22 cellular contexts compared by ENCODE assay signal in the genomic region with DNA sequence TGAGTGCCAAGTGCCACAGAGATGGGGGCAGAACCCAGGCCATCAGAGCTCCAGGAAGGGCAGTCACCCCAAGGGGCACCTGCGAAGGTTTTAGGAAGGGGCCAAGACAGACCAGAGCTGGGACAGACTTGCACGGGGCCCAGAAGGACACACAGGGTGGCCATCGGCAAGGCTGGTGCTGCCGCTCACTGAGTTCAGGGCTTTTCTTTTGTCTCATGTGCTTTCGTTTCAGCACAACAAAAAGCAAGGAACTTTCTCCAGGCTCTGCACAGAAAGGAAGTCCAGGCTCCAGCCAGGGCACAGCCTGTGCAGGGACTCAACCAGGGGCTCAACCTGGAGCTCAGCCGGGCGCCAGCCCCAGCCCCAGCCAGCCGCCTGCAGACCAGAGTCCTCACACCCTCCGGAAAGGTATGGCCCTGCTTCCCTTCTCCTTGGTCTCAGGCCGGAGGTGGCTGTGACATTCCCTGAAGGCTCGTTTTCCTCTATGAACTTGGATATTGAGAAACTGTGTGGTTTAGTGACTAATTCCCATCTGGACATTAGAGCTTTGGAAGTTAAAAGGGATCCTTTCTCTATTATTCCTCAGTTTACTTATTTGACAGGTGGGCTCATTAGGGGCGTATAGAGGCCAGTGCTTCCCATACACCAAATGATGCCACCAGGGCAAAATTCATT. TPM values are rescaled to one million over a fixed set of nuclear protein-coding genes. Genes with fewer than 3 reads are reported as not detected.
DNase-seq lines count a peak whose midpoint lies in the region; FAIRE-seq and TF ChIP-seq lines count a peak whose summit lies in the region.
"Had no signal": no experiment of that assay in that cellular context is flagged by ENCODE, and none has a peak within 500 bp of the region (broad histone marks: within the 10 kb centered on the region; RNA-seq: fewer than 3 reads in every experiment).

No MANE protein-coding gene starts in this region.

- H3K4me1 ChIP-seq in astrocyte (ENCODE audit: insufficient read depth, low read length) (peaks cover 12% of the 10 kb centered on the region), neuronal stem cell (ENCODE audit: control insufficient read depth in 2 of 2, insufficient read depth in 1 of 2, low read depth in 1 of 2, low read length in 2 of 2) (peaks cover 0 to 2% of the 10 kb centered on the region in 2 donors)

- FAIRE-seq in astrocyte (lab: Jason Lieb, UNC): no peak
- FAIRE-seq: A204.1, GM12891, H1 had no signal

- peak overlapping the region; percentile 47 for H3K14ac ChIP-seq in neuronal stem cell (ENCODE audit: low read length)

- H3K27me3 Mint-ChIP-seq in HFFc6 (ENCODE audit: insufficient read depth): peaks cover 16% of the 10 kb centered on the region
- peaks cover 5% of the 10 kb centered on the region for H3K27me3 Mint-ChIP-seq in astrocyte (ENCODE audit: low read depth, unreplicated experiment)
- H3K27me3 Mint-ChIP-seq in immature natural killer cell (ENCODE audit: low read depth in 3 of 3): peaks cover 13 to 26% (median 16%) of the 10 kb centered on the region in 3 donors

- no peaks in the 10 kb centered on the region for H3K79me1 ChIP-seq in neuronal stem cell (ENCODE audit: low read depth, low read length)

- no peaks in the 10 kb centered on the region for H3K79me2 ChIP-seq in astrocyte (ENCODE audit: insufficient read depth, low read length)

- DNase-seq in EH (ENCODE audit: low read depth) (peak; percentile 16), HFFc6 (peak; percentile 16), astrocyte (ENCODE audit: low read depth) (peak; percentile 31), neuronal stem cell (ENCODE audit: low spot score) (no peak), hypothalamus (lab: John Stamatoyannopoulos, UW) (no peak), immature natural killer cell (no peak), KBM-7 (no peak)
- DNase-seq: CD4-positive, alpha-beta T cell; COR-L47; DMS79; NCI-H1105; NCI-H2029 treated with DMSO at 0.1 percent for 48 hours; NCI-H2171; NCI-H345; NCI-H524 treated with DMSO at 0.1 percent for 48 hours; RPMI8226; SHP77 had no signal

- H2BK5ac ChIP-seq in neuronal stem cell (ENCODE audit: low read length): no peak overlapping the region

- no peaks in the 10 kb centered on the region for H4K20me1 ChIP-seq in astrocyte (ENCODE audit: insufficient read depth, low read length)
- H4K20me1 ChIP-seq: BLaER1 had no signal

- H3K9me3 Mint-ChIP-seq in HFFc6: no peaks in the 10 kb centered on the region
- no peaks in the 10 kb centered on the region for H3K9me3 Mint-ChIP-seq in astrocyte (ENCODE audit: unreplicated experiment)
- H3K9me3 Mint-ChIP-seq in immature natural killer cell: no peaks in the 10 kb centered on the region
- H3K9me3 Mint-ChIP-seq: CD4-positive, alpha-beta T cell; T-helper 1 cell treated with Interleukin-12 subunit alpha and Interleukin-12 subunit beta and Interleukin-4 antibody, amounts not matched to agents 30 μg/mL and 1 μg/mL, for 36 hours had no signal

- no peak overlapping the region for H3K27ac Mint-ChIP-seq in HFFc6
- no peak overlapping the region for H3K27ac Mint-ChIP-seq in astrocyte (ENCODE audit: unreplicated experiment)
- peak overlapping the region in 1 of 6 donors; percentile 58 for H3K27ac Mint-ChIP-seq in immature natural killer cell
- H3K27ac Mint-ChIP-seq: CD4-positive, alpha-beta T cell; T-helper 1 cell treated with Interleukin-12 subunit alpha and Interleukin-12 subunit beta and Interleukin-4 antibody, amounts not matched to agents 30 μg/mL and 1 μg/mL, for 36 hours had no signal

- H2BK12ac ChIP-seq in neuronal stem cell (ENCODE audit: low read length): no peak overlapping the region

- H3K27ac ChIP-seq in astrocyte (ENCODE audit: low read depth, low read length) (no peak overlapping the region), neuronal stem cell (replicated peaks; ENCODE audit: low read length) (no peak overlapping the region)
- H3K27ac ChIP-seq: BLaER1 had no signal

- H2BK120ac ChIP-seq in neuronal stem cell (ENCODE audit: low read depth, low read length): no peak overlapping the region

- no peak overlapping the region for H4K91ac ChIP-seq in neuronal stem cell (ENCODE audit: low read depth, low read length, poor library complexity)

- H3K4me3 Mint-ChIP-seq in HFFc6 (no peak overlapping the region), astrocyte (ENCODE audit: unreplicated experiment) (no peak overlapping the region), immature natural killer cell (no peak overlapping the region)
- H3K4me3 Mint-ChIP-seq: CD4-positive, alpha-beta T cell; T-helper 1 cell treated with Interleukin-12 subunit alpha and Interleukin-12 subunit beta and Interleukin-4 antibody, amounts not matched to agents 30 μg/mL and 1 μg/mL, for 36 hours had no signal

- H3K36me3 Mint-ChIP-seq in HFFc6 (ENCODE audit: low read depth) (no peaks in the 10 kb centered on the region), astrocyte (ENCODE audit: low read depth, unreplicated experiment) (no peaks in the 10 kb centered on the region), immature natural killer cell (no peaks in the 10 kb centered on the region)

- H3K4me3 ChIP-seq in astrocyte (ENCODE audit: insufficient read depth, low read depth, low read length) (no peak overlapping the region), neuronal stem cell (ENCODE audit: low read length in 2 of 2) (no peak overlapping the region)
- H3K4me3 ChIP-seq: BLaER1 had no signal

- no CpG with 5 or more reads among the region's 12 CpGs for WGBS in neuronal stem cell (ENCODE audit: extremely low coverage in 2 of 2, insufficient read length in 2 of 2, insufficient replicate concordance in 1 of 2), 2 donors

- H3K18ac ChIP-seq in neuronal stem cell (ENCODE audit: low read length): peak overlapping the region; percentile 35

- H3K27me3 ChIP-seq in astrocyte (ENCODE audit: insufficient read depth, low read length) (no peaks in the 10 kb centered on the region), neuronal stem cell (ENCODE audit: control insufficient read depth in 3 of 3, insufficient read depth in 3 of 3, low read depth in 1 of 3, low read length in 3 of 3) (peaks cover 0 to under 1% (median 0%) of the 10 kb centered on the region in 3 experiments)
- H3K27me3 ChIP-seq: BLaER1 had no signal

- no peaks in the 10 kb centered on the region for H3K36me3 ChIP-seq in astrocyte (ENCODE audit: insufficient read depth, low read length)
- no peaks in the 10 kb centered on the region for H3K36me3 ChIP-seq in neuronal stem cell (replicated peaks in 1 of 2; ENCODE audit: control insufficient read depth in 2 of 2, insufficient read depth in 2 of 2, low read length in 2 of 2)
- H3K36me3 ChIP-seq: BLaER1 had no signal

- no peak overlapping the region for H4K8ac ChIP-seq in neuronal stem cell (ENCODE audit: low read depth, low read length)

- in situ Hi-C loops in KBM-7 (cut with MboI; ENCODE audit: low pct_unique_long_range_greater_than_20kb, low sequenced_read_pairs): no loop called here

- no peak overlapping the region for H3K4me2 ChIP-seq in astrocyte (ENCODE audit: low read length)
- no peak overlapping the region for H3K4me2 ChIP-seq in neuronal stem cell (ENCODE audit: insufficient read depth, low read length, poor library complexity, severe bottlenecking)
- H3K4me2 ChIP-seq: BLaER1 had no signal

- no peak overlapping the region for H3K23ac ChIP-seq in neuronal stem cell (ENCODE audit: low read depth, low read length, poor library complexity)

- no peak overlapping the region for H2BK15ac ChIP-seq in neuronal stem cell (ENCODE audit: low read length)

- H2AFZ ChIP-seq in astrocyte (ENCODE audit: low read depth, low read length): no peak overlapping the region
- no peak overlapping the region for H2AFZ ChIP-seq in neuronal stem cell (ENCODE audit: low read length)

- no peak for TF ChIP-seq CTCF in HFFc6 (IDR thresholded peaks at IDR 0.05)
- TF ChIP-seq CTCF in astrocyte (IDR thresholded peaks at IDR 0.05; ENCODE audit: insufficient read depth, low read depth, low read length): no peak

- no peak overlapping the region for H3K4ac ChIP-seq in neuronal stem cell (ENCODE audit: low read length)

- no peak overlapping the region for H3K9ac ChIP-seq in astrocyte (ENCODE audit: low read length)
- no peak overlapping the region for H3K9ac ChIP-seq in neuronal stem cell (ENCODE audit: low read depth, low read length, poor library complexity)
- H3K9ac ChIP-seq: BLaER1 had no signal

- H3K4me1 Mint-ChIP-seq in HFFc6 (ENCODE audit: low read depth) (peaks cover 33% of the 10 kb centered on the region), astrocyte (ENCODE audit: low read depth, unreplicated experiment) (peaks cover 2% of the 10 kb centered on the region), immature natural killer cell (peaks cover 11% of the 10 kb centered on the region in 2 donors)

- H3K9me3 ChIP-seq in astrocyte (ENCODE audit: insufficient read depth, low read depth, low read length) (no peaks in the 10 kb centered on the region), neuronal stem cell (replicated peaks in 1 of 2; ENCODE audit: control insufficient read depth in 2 of 2, insufficient read depth in 1 of 2, low read depth in 1 of 2, low read length in 2 of 2) (no peaks in the 10 kb centered on the region)
- H3K9me3 ChIP-seq: BLaER1 had no signal

- no peak overlapping the region for H2AK5ac ChIP-seq in neuronal stem cell (ENCODE audit: low read depth, low read length)

RNA-seq across cellular contexts. Expression of a gene that starts 37.9 kb away (rescaled TPM):
- total RNA-seq in HFFc6 (2021; fragmentation: NEBNext Ultra II Directional; extraction: Animal tissue kit (Norgen Biotek cat#: 25700)): 10 to 100 TPM; 49.8 to 63.8 (median 55.7) TPM
- 61.2 and 63.2 TPM in 2 replicates for total RNA-seq in astrocyte
- polyA plus RNA-seq in neuronal stem cell (2013, experiment 1 of 2): 38.7 TPM
- 36.8 TPM for polyA plus RNA-seq in neuronal stem cell (2013, experiment 2 of 2)
- 10 to 100 TPM; 30.7 to 61.2 (median 38.6) TPM for polyA plus RNA-seq in immature natural killer cell

Comparison
In these comparisons a context has a peak if more than half of its experiments do, and no peak if none do; other contexts are left out.
1. DNase-seq: peak in EH (single experiment), HFFc6 (single experiment) and astrocyte (single experiment); none in neuronal stem cell (single experiment), hypothalamus (0 of 51), immature natural killer cell (0 of 3) and KBM-7 (single experiment).